Comparison of ENCODE assay signal across 22 cellular contexts in the genomic region with DNA sequence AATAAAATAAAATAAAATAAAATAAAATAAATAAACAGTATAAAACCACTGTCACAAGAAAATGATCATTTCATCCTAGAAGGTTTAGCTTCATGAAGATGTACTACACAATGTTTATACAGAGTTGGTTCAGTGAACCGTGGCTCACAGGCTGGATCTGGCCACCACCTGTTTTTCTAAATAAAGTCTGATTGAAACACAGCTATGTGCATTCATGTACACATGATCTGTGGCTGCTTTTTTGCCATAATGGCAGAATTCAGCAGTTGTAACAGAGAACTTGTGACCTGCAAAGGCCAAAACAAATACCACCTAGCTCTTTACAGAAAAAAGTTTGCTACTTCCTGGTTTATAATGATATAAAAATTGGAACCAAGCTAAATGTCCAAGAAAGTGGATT. TPM values are rescaled to one million over a fixed set of nuclear protein-coding genes. Genes with fewer than 3 reads are reported as not detected.
"Had no signal": no experiment of that assay in that cellular context is flagged by ENCODE, and none has a peak within 500 bp of the region (broad histone marks: within the 10 kb centered on the region; RNA-seq: fewer than 3 reads in every experiment).

No MANE protein-coding gene starts in this region.

- H3K4me3 ChIP-seq: ascending aorta, psoas muscle, sigmoid colon, upper lobe of right lung had no signal

- ATAC-seq: activated CD8-positive, alpha-beta T cell treated with anti-CD3 and anti-CD28 coated beads for 36 hours; activated naive CD8-positive, alpha-beta T cell treated with anti-CD3 and anti-CD28 coated beads, Interleukin-2, amount 50 U/mL, for 24 hours; esophagus mucosa; left colon; psoas muscle; upper lobe of right lung had no signal

- H3K4me1 ChIP-seq: ascending aorta, psoas muscle, sigmoid colon, upper lobe of right lung had no signal

- H3K27ac ChIP-seq: ascending aorta, psoas muscle, sigmoid colon, upper lobe of right lung had no signal

- H3K36me3 ChIP-seq: ascending aorta, sigmoid colon, upper lobe of right lung had no signal

- H3K9me3 ChIP-seq: ascending aorta, psoas muscle, sigmoid colon, upper lobe of right lung had no signal

- DNase-seq: activated CD4-positive, alpha-beta T cell treated with anti-CD3 and anti-CD28 coated beads for 4 hours; activated CD8-positive, alpha-beta memory T cell treated with anti-CD3 and anti-CD28 coated beads, Interleukin-2, amount 50 U/mL, for 4 hours; activated CD8-positive, alpha-beta T cell treated with anti-CD3 and anti-CD28 coated beads for 36 hours; activated naive CD8-positive, alpha-beta T cell treated with anti-CD3 and anti-CD28 coated beads, Interleukin-2, amount 50 U/mL, for 24 hours; glutamatergic neuron; left colon; nephron progenitor cell; psoas muscle; sigmoid colon; stimulated activated CD4-positive, alpha-beta T cell treated with anti-CD3 and anti-CD28 coated beads, Interleukin-12 subunit alpha, Interleukin-12 subunit beta, amount 100 ng/mL, for 4 hours; stimulated activated naive CD4-positive, alpha-beta T cell treated with Interleukin-2 at 50 U/mL for 16 hours; T1000; upper lobe of right lung had no signal

- FAIRE-seq: bronchial epithelial cell, endometrium had no signal

- H3K27me3 ChIP-seq: ascending aorta, sigmoid colon, upper lobe of right lung had no signal

RNA-seq across cellular contexts. Expression of gene RPRML, which starts 12.6 kb away (rescaled TPM):
- total RNA-seq: activated CD8-positive, alpha-beta T cell treated with anti-CD3 and anti-CD28 coated beads for 36 hours; ascending aorta; bronchial epithelial cell; chondrocyte; dermis microvascular lymphatic vessel endothelial cell; esophagus mucosa; left colon; lung microvascular endothelial cell; mucosa of gallbladder; omental fat pad had no signal
